ENCODE assay signal across 22 cellular contexts in genomic region chr10:130065251-130065650, GRCh38. TPM values are rescaled to one million over a fixed set of nuclear protein-coding genes. Genes with fewer than 3 reads are reported as not detected.
"Had no signal": no experiment of that assay in that cellular context is flagged by ENCODE, and none has a peak within 500 bp of the region (broad histone marks: within the 10 kb centered on the region; RNA-seq: fewer than 3 reads in every experiment).

No MANE protein-coding gene starts in this region.

- H3K27me3 ChIP-seq: ovary, right lobe of liver, upper lobe of left lung, vagina had no signal

- H3K27ac ChIP-seq: epithelial cell of prostate, ovary, right lobe of liver, skin epidermis, thoracic aorta, upper lobe of left lung, vagina, VCaP had no signal

- DNase-seq: activated CD4-positive, alpha-beta T cell treated with anti-CD3 and anti-CD28 coated beads for 48 hours; activated CD4-positive, alpha-beta T cell treated with anti-CD3 and anti-CD28 coated beads, Interleukin-2, amount 50 U/mL, for 48 hours; activated CD8-positive, alpha-beta memory T cell treated with anti-CD3 and anti-CD28 coated beads for 24 hours; activated effector memory CD4-positive, alpha-beta T cell treated with Interleukin-2 at 50 U/mL for 16 hours; activated naive CD4-positive, alpha-beta T cell treated with Interleukin-2 at 50 U/mL for 16 hours; anterior cingulate cortex; dermis blood vessel endothelial cell; effector CD4-positive, alpha-beta T cell; glutamatergic neuron; left cardiac atrium; left ventricle myocardium superior; mammary epithelial cell; ovary; right lobe of liver; stimulated activated CD4-positive, alpha-beta T cell treated with anti-CD3 and anti-CD28 coated beads, Interleukin-12 subunit alpha, Interleukin-12 subunit beta, amount 100 ng/mL, for 4 hours; stimulated activated CD4-positive, alpha-beta T cell treated with anti-CD3 and anti-CD28 coated beads, Interleukin-4, amount 100 ng/mL, for 1 hour; upper lobe of left lung had no signal

- H3K4me1 ChIP-seq: right lobe of liver, upper lobe of left lung, vagina had no signal

- H3K9me3 ChIP-seq: ovary, right lobe of liver, thoracic aorta, upper lobe of left lung, vagina had no signal

- ATAC-seq: right lobe of liver had no signal

- H3K4me3 ChIP-seq: ovary, right lobe of liver, skin epidermis, thoracic aorta, upper lobe of left lung, vagina had no signal

- H3K36me3 ChIP-seq: ovary, right lobe of liver, vagina had no signal

RNA-seq across cellular contexts. Expression of gene C10orf143, which starts 45.4 kb away (rescaled TPM):
- total RNA-seq: thoracic aorta had no signal
